In genomic region chr10:30183076-30183402, GRCh38 we compare ENCODE assay signal across 20 cellular contexts.
DNase-seq lines count a peak whose midpoint lies in the region; ATAC-seq and TF ChIP-seq lines count a peak whose summit lies in the region.
"Had no signal": no experiment of that assay in that cellular context is flagged by ENCODE, and none has a peak within 500 bp of the region (broad histone marks: within the 10 kb centered on the region; RNA-seq: fewer than 3 reads in every experiment).

No MANE protein-coding gene starts in this region.

- no TSS peak for BruUV-seq in PC-9 (replicated peaks; lab: Mats Ljungman, UMichigan)

- H3K9me3 ChIP-seq in PC-9 (ENCODE audit: insufficient read depth, low read depth) (no peaks in the 10 kb centered on the region), uterus (no peaks in the 10 kb centered on the region)
- H3K9me3 ChIP-seq: BLaER1, colonic mucosa, spleen had no signal

- H3K27ac ChIP-seq in PC-9 (peak overlapping the region; percentile 53), uterus (peak overlapping the region; percentile 57 to 62)
- H3K27ac ChIP-seq: BLaER1, colonic mucosa, spleen had no signal

- H3K27me3 Mint-ChIP-seq in endothelial cell (ENCODE audit: unreplicated experiment) (peaks cover 5% of the 10 kb centered on the region), osteocyte (ENCODE audit: unreplicated experiment) (no peaks in the 10 kb centered on the region)
- H3K27me3 Mint-ChIP-seq: activated CD4-positive, alpha-beta memory T cell treated with anti-CD3 and anti-CD28 coated beads for 36 hours had no signal

- H3K9me3 Mint-ChIP-seq in endothelial cell (ENCODE audit: unreplicated experiment) (no peaks in the 10 kb centered on the region), osteocyte (ENCODE audit: unreplicated experiment) (no peaks in the 10 kb centered on the region)
- H3K9me3 Mint-ChIP-seq: activated B cell treated with CpG ODN at 0.5 μM for 24 hours; activated CD4-positive, alpha-beta memory T cell treated with anti-CD3 and anti-CD28 coated beads for 36 hours; activated naive CD4-positive, alpha-beta T cell treated with anti-CD3 and anti-CD28 coated beads, Interleukin-2, amount 50 U/mL, for 72 hours; memory B cell; nephron had no signal

- POLR2A ChIA-PET in PC-9 (lab: Charles Lee; ENCODE audit: unreplicated experiment) = interaction anchor here (0.8 kb wide), 1 partner anchor 252 kb away, joined by 6 read pairs; no protein-coding TSS in a partner anchor

- H3K4me3 Mint-ChIP-seq in endothelial cell (ENCODE audit: unreplicated experiment) (no peak overlapping the region), osteocyte (ENCODE audit: unreplicated experiment) (peak overlapping the region; percentile 57)
- H3K4me3 Mint-ChIP-seq: activated B cell treated with CpG ODN at 0.5 μM for 24 hours; activated CD4-positive, alpha-beta memory T cell treated with anti-CD3 and anti-CD28 coated beads for 36 hours; memory B cell; nephron had no signal

- peak overlapping the region; percentile 75 for H3K4me2 ChIP-seq in PC-9
- H3K4me2 ChIP-seq: BLaER1 had no signal

- intact Hi-C loops in PC-9 (cut with micrococcal nuclease; ENCODE audit: unreplicated experiment) = no loop called here
- intact Hi-C loops in uterus (cut with DNase I; ENCODE audit: low total_unique reads) = no loop called here

- H3K9me2 ChIP-seq in PC-9 (ENCODE audit: insufficient read depth) = no peaks in the 10 kb centered on the region

- H3K27me3 ChIP-seq in PC-9 (ENCODE audit: insufficient read depth, low read depth) (no peaks in the 10 kb centered on the region), uterus (no peaks in the 10 kb centered on the region)
- H3K27me3 ChIP-seq: BLaER1, colonic mucosa had no signal

- H4K20me1 ChIP-seq in PC-9 (ENCODE audit: insufficient read depth) = no peaks in the 10 kb centered on the region
- H4K20me1 ChIP-seq: BLaER1 had no signal

- H3K4me1 Mint-ChIP-seq in endothelial cell (ENCODE audit: unreplicated experiment) (peaks cover 57% of the 10 kb centered on the region), osteocyte (ENCODE audit: unreplicated experiment) (peaks cover 54% of the 10 kb centered on the region)

- DNase-seq in PC-9 (no peak), endothelial cell (ENCODE audit: low spot score) (no peak), osteocyte (ENCODE audit: extremely low spot score, unreplicated experiment) (no peak), uterus (no peak)
- DNase-seq: activated B cell treated with CpG ODN at 0.5 μM for 24 hours; activated CD4-positive, alpha-beta memory T cell treated with anti-CD3 and anti-CD28 coated beads for 36 hours; activated T-cell treated with anti-CD3 and anti-CD28 coated beads, Interleukin-2, amount 50 U/mL, for 1 hour; colonic mucosa; hippocampal formation; NCI-H526 treated with DMSO at 0.1 percent for 48 hours; spleen; stimulated activated CD8-positive, alpha-beta memory T cell treated with anti-CD3 and anti-CD28 coated beads, Interleukin-4, amount 100 ng/mL, for 48 hours had no signal

- H3K4me3 ChIP-seq in PC-9 (no peak overlapping the region), uterus (no peak overlapping the region)
- H3K4me3 ChIP-seq: BLaER1, colonic mucosa, spleen had no signal

- ATAC-seq in GM18873 (IDR thresholded peaks at IDR 0.05; ENCODE audit: low FRiP score, unreplicated experiment) (no peak), HG02973 (IDR thresholded peaks at IDR 0.05; ENCODE audit: unreplicated experiment) (no peak), HG02678 (IDR thresholded peaks at IDR 0.05; ENCODE audit: unreplicated experiment) (no peak)
- ATAC-seq: activated naive CD4-positive, alpha-beta T cell treated with anti-CD3 and anti-CD28 coated beads, Interleukin-2, amount 50 U/mL, for 72 hours had no signal

- no peaks in the 10 kb centered on the region for H3K79me2 ChIP-seq in PC-9 (ENCODE audit: low read depth)

- H3K36me3 ChIP-seq in PC-9 (ENCODE audit: low read depth) = no peaks in the 10 kb centered on the region
- no peaks in the 10 kb centered on the region for H3K36me3 ChIP-seq in uterus
- H3K36me3 ChIP-seq: BLaER1, colonic mucosa, spleen had no signal

- TF ChIP-seq CTCF in PC-9 (conservative IDR thresholded peaks at IDR 0.05) = no peak
- no peak for TF ChIP-seq CTCF in endothelial cell (IDR thresholded peaks at IDR 0.05; ENCODE audit: unreplicated experiment)
- TF ChIP-seq CTCF in osteocyte (IDR thresholded peaks at IDR 0.05) = no peak
- no peak for TF ChIP-seq CTCF in uterus (IDR thresholded peaks at IDR 0.05)

- H3K4me1 ChIP-seq in PC-9 (replicated peaks; ENCODE audit: insufficient read depth) = peaks cover 67% of the 10 kb centered on the region
- peaks cover 0 to 4% of the 10 kb centered on the region in 2 donors for H3K4me1 ChIP-seq in uterus
- H3K4me1 ChIP-seq: colonic mucosa had no signal

- peaks cover 28% of the 10 kb centered on the region for H3F3A ChIP-seq in PC-9 (ENCODE audit: insufficient read depth, low read depth)

- H3K36me3 Mint-ChIP-seq in endothelial cell (ENCODE audit: low read depth, unreplicated experiment) (no peaks in the 10 kb centered on the region), osteocyte (ENCODE audit: unreplicated experiment) (no peaks in the 10 kb centered on the region)
- H3K36me3 Mint-ChIP-seq: activated CD4-positive, alpha-beta memory T cell treated with anti-CD3 and anti-CD28 coated beads for 36 hours; activated naive CD4-positive, alpha-beta T cell treated with anti-CD3 and anti-CD28 coated beads, Interleukin-2, amount 50 U/mL, for 72 hours; memory B cell had no signal

- peak overlapping the region; percentile 30 for H3K27ac Mint-ChIP-seq in endothelial cell (ENCODE audit: unreplicated experiment)
- peak overlapping the region; percentile 98 for H3K27ac Mint-ChIP-seq in osteocyte (ENCODE audit: unreplicated experiment)
- H3K27ac Mint-ChIP-seq: activated B cell treated with CpG ODN at 0.5 μM for 24 hours; activated CD4-positive, alpha-beta memory T cell treated with anti-CD3 and anti-CD28 coated beads for 36 hours; activated naive CD4-positive, alpha-beta T cell treated with anti-CD3 and anti-CD28 coated beads, Interleukin-2, amount 50 U/mL, for 72 hours; memory B cell; progenitor cell of endocrine pancreas had no signal

- no peak for TF ChIP-seq POLR2A in uterus (IDR thresholded peaks at IDR 0.05)

- no peak overlapping the region for H2AFZ ChIP-seq in PC-9

- CTCF ChIA-PET in PC-9 (lab: Charles Lee) = interaction anchor here (0.6 kb wide), 1 partner anchor 205 kb away, joined by 3 read pairs; no protein-coding TSS in a partner anchor
